9 cellular contexts compared by ENCODE assay signal in genomic region chr6:87588756-87589407, GRCh38. TPM values are rescaled to one million over a fixed set of nuclear protein-coding genes. Genes with fewer than 3 reads are reported as not detected.
DNase-seq lines count a peak whose midpoint lies in the region; ATAC-seq and TF ChIP-seq lines count a peak whose summit lies in the region.
"Had no signal": no experiment of that assay in that cellular context is flagged by ENCODE, and none has a peak within 500 bp of the region (broad histone marks: within the 10 kb centered on the region; RNA-seq: fewer than 3 reads in every experiment).

No MANE protein-coding gene starts in this region.

- H3K36me3 Mint-ChIP-seq in naive B cell, result peaks cover 0 to 4% of the 10 kb centered on the region in 2 donors

- peak overlapping the region; percentile 100 for H3K4me3 ChIP-seq in AG10803 (ENCODE audit: low read length)
- H3K4me3 ChIP-seq in Loucy (ENCODE audit: low read length, poor library complexity, severe bottlenecking), result peak overlapping the region; percentile 94
- H3K4me3 ChIP-seq in coronary artery, result peak overlapping the region; percentile 96

- H3K4me3 Mint-ChIP-seq in naive B cell, result peak overlapping the region; percentile 95 to 100 (median 96)

- H3K27ac Mint-ChIP-seq in naive B cell, result peak overlapping the region; percentile 92 to 99 (median 96)

- peak overlapping the region; percentile 95 for H3K4me2 ChIP-seq in Loucy (ENCODE audit: low read depth, low read length, poor library complexity, severe bottlenecking)

- ATAC-seq in naive B cell (ENCODE audit: low read depth in 2 of 2) (no peak), HG03039 (IDR thresholded peaks at IDR 0.05; ENCODE audit: unreplicated experiment) (no peak)

- H3K27ac ChIP-seq in coronary artery, result peak overlapping the region in 1 of 2 donors; percentile 44

- H3K36me3 ChIP-seq in Loucy (ENCODE audit: insufficient read depth, low read length), result no peaks in the 10 kb centered on the region

- H3K9ac ChIP-seq in Loucy (ENCODE audit: low read depth, low read length, poor library complexity, severe bottlenecking), result peak overlapping the region; percentile 86

- TF ChIP-seq CTCF in AG10803 (conservative IDR thresholded peaks at IDR 0.05; ENCODE audit: low read length), result no peak
- TF ChIP-seq CTCF in Loucy (conservative IDR thresholded peaks at IDR 0.05; ENCODE audit: low read length), result no peak
- no peak for TF ChIP-seq CTCF in coronary artery (IDR thresholded peaks at IDR 0.05)

- DNase-seq in AG10803 (ENCODE audit: low read depth) (peak; percentile 66), coronary artery (ENCODE audit: low spot score) (no peak), naive B cell (no peak), DMS 273 (lab: John Stamatoyannopoulos, UW; ENCODE audit: unreplicated experiment) (no peak), foreskin melanocyte (no peak), NK-92 (lab: John Stamatoyannopoulos, UW; ENCODE audit: unreplicated experiment) (no peak)
- DNase-seq: central memory CD4-positive, alpha-beta T cell had no signal

- no peak overlapping the region for H2AFZ ChIP-seq in Loucy (ENCODE audit: low read length)

- no peaks in the 10 kb centered on the region for H3K9me2 ChIP-seq in Loucy (replicated peaks; ENCODE audit: low read depth, low read length)

- H3K4me1 ChIP-seq in Loucy (ENCODE audit: insufficient read depth, low read length, poor library complexity, severe bottlenecking), result peaks cover 34% of the 10 kb centered on the region

- no peaks in the 10 kb centered on the region for H3F3A ChIP-seq in Loucy (ENCODE audit: low read depth)

- H3K9me3 ChIP-seq in Loucy (ENCODE audit: insufficient read depth, low read depth, low read length), result no peaks in the 10 kb centered on the region

- H3K9me3 Mint-ChIP-seq in naive B cell, result no peaks in the 10 kb centered on the region

- H4K20me1 ChIP-seq in Loucy (ENCODE audit: insufficient read depth, low read length, poor library complexity, severe bottlenecking), result peaks cover 17% of the 10 kb centered on the region

- H3K4me1 Mint-ChIP-seq in naive B cell, result peaks cover 33 to 70% (median 61%) of the 10 kb centered on the region in 3 donors

- H3K79me2 ChIP-seq in Loucy (ENCODE audit: insufficient read depth, low read length), result peaks cover 77% of the 10 kb centered on the region

- no peaks in the 10 kb centered on the region for H3K27me3 ChIP-seq in Loucy (ENCODE audit: insufficient read depth, low read length, poor library complexity, severe bottlenecking)

- H3K27me3 Mint-ChIP-seq in naive B cell, result no peaks in the 10 kb centered on the region

RNA-seq across cellular contexts. Expression of gene RARS2, which starts 0.9 kb away (rescaled TPM):
- 10 to 100 TPM; 11.7 to 32.8 (median 25.3) TPM for polyA plus RNA-seq in naive B cell (ENCODE audit: low read depth in 6 of 6)

RNA-seq across cellular contexts. Expression of gene ORC3, which starts 1.1 kb away (rescaled TPM):
- 10 to 100 TPM; 34.4 to 68.4 (median 38.8) TPM for polyA plus RNA-seq in naive B cell (ENCODE audit: low read depth in 6 of 6)
